ENCODE assay signal across 17 cellular contexts in the genomic region with DNA sequence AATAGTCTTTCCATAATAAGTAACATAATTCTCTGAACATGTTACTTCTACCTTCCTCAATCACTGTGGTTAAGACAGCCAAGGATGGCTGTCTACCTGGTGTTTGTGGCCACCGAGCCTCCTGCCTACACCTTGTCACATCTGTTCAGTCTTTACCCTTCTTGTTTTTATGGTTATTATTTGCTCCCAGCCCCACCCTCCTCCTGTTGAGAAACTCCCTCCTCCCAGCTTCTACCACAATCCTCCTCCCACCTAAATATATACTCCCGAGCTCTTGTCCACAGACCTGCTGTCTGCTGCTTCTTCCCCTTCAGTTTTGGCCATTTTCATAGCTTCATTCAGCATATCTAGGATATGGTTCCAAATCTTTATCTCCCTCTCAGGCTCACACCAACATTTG. TPM values are rescaled to one million over a fixed set of nuclear protein-coding genes. Genes with fewer than 3 reads are reported as not detected.
DNase-seq lines count a peak whose midpoint lies in the region; ATAC-seq and TF ChIP-seq lines count a peak whose summit lies in the region.
"Had no signal": no experiment of that assay in that cellular context is flagged by ENCODE, and none has a peak within 500 bp of the region (broad histone marks: within the 10 kb centered on the region; RNA-seq: fewer than 3 reads in every experiment).

No MANE protein-coding gene starts in this region.

- TF ChIP-seq POLR2A in esophagus muscularis mucosa (IDR thresholded peaks at IDR 0.05; ENCODE audit: low read depth): no peak
- TF ChIP-seq POLR2A in right lobe of liver (IDR thresholded peaks at IDR 0.05): no peak

- no peak for TF ChIP-seq EP300 in esophagus muscularis mucosa (IDR thresholded peaks at IDR 0.05)

- H3K4me2 ChIP-seq in MM.1S (ENCODE audit: low read depth, low read length): no peak overlapping the region
- H3K4me2 ChIP-seq: GM23338 had no signal

- no peaks in the 10 kb centered on the region for H3K9me3 ChIP-seq in MM.1S (replicated peaks; ENCODE audit: insufficient read depth, low read length)
- H3K9me3 ChIP-seq in esophagus muscularis mucosa: no peaks in the 10 kb centered on the region
- H3K9me3 ChIP-seq in right lobe of liver: no peaks in the 10 kb centered on the region

- DNase-seq in NCI-H2171 treated with DMSO at 0.1 percent for 48 hours (lab: John Stamatoyannopoulos, UW): peak; percentile 4
- DNase-seq in NCI-H2171 (lab: John Stamatoyannopoulos, UW): no peak
- DNase-seq in MM.1S: no peak
- DNase-seq in NCI-H69 (lab: John Stamatoyannopoulos, UW): peak; percentile 19
- DNase-seq in esophagus muscularis mucosa (ENCODE audit: extremely low spot score): peak; percentile 39
- no peak for DNase-seq in activated gamma-delta T cell (lab: John Stamatoyannopoulos, UW)
- DNase-seq in right lobe of liver: no peak
- DNase-seq: CD8-positive, alpha-beta T cell; COR-L47; DMS153; DMS79 treated with DMSO at 0.1 percent for 48 hours; EL; H7 had no signal

- H2AFZ ChIP-seq in MM.1S (ENCODE audit: low read length): peak overlapping the region; percentile 11; the same call in 1 of the 2 replicates
- H2AFZ ChIP-seq: GM23338 had no signal

- H3K27me3 ChIP-seq in MM.1S (replicated peaks; ENCODE audit: insufficient read depth, low read length): no peaks in the 10 kb centered on the region
- H3K27me3 ChIP-seq in esophagus muscularis mucosa: no peaks in the 10 kb centered on the region
- H3K27me3 ChIP-seq in right lobe of liver: no peaks in the 10 kb centered on the region

- H3K9me2 ChIP-seq in MM.1S (replicated peaks; ENCODE audit: insufficient read depth, low read length): no peaks in the 10 kb centered on the region

- H3K4me1 ChIP-seq in MM.1S (ENCODE audit: low read length) (peaks cover 19% of the 10 kb centered on the region), esophagus muscularis mucosa (no peaks in the 10 kb centered on the region), right lobe of liver (no peaks in the 10 kb centered on the region)

- WGBS in esophagus muscularis mucosa: 83% methylated on average over 2 of the region's 2 CpGs
- WGBS in right lobe of liver (ENCODE audit: insufficient coverage, low coverage, low lambda C conversion rate, missing lambda C conversion rate): 66% methylated on average over 2 of the region's 2 CpGs

- H3K4me3 ChIP-seq in MM.1S (ENCODE audit: low read length): no peak overlapping the region
- H3K4me3 ChIP-seq in esophagus muscularis mucosa: no peak overlapping the region
- H3K4me3 ChIP-seq in right lobe of liver: no peak overlapping the region
- H3K4me3 ChIP-seq: GM23338 had no signal

- TF ChIP-seq CTCF in MM.1S (IDR thresholded peaks at IDR 0.05; ENCODE audit: low read length) (no peak), esophagus muscularis mucosa (IDR thresholded peaks at IDR 0.05) (no peak), right lobe of liver (IDR thresholded peaks at IDR 0.05) (no peak)

- H3F3A ChIP-seq in MM.1S (ENCODE audit: insufficient read depth, low read length): no peaks in the 10 kb centered on the region

- ATAC-seq in right lobe of liver (no peak), GM21717 (IDR thresholded peaks at IDR 0.05; ENCODE audit: unreplicated experiment) (no peak)
- ATAC-seq: CD8-positive, alpha-beta T cell; GM23338 had no signal

- H4K20me1 ChIP-seq in MM.1S (ENCODE audit: insufficient read depth, low read length): no peaks in the 10 kb centered on the region

- H3K36me3 ChIP-seq in MM.1S (replicated peaks; ENCODE audit: insufficient read depth, low read length): no peaks in the 10 kb centered on the region
- H3K36me3 ChIP-seq in esophagus muscularis mucosa: no peaks in the 10 kb centered on the region
- H3K36me3 ChIP-seq in right lobe of liver: no peaks in the 10 kb centered on the region

- H3K79me2 ChIP-seq in MM.1S (ENCODE audit: low read length): no peaks in the 10 kb centered on the region

- no peak overlapping the region for H3K27ac ChIP-seq in MM.1S (ENCODE audit: low read length)
- H3K27ac ChIP-seq in esophagus muscularis mucosa (replicated peaks in 1 of 4): no peak overlapping the region
- H3K27ac ChIP-seq in right lobe of liver: no peak overlapping the region
- H3K27ac ChIP-seq: 22Rv1 had no signal

- intact Hi-C loops in esophagus muscularis mucosa (cut with DNase I) (no loop called here), right lobe of liver (cut with DNase I) (no loop called here)

- H3K9ac ChIP-seq in MM.1S (ENCODE audit: low read length): no peak overlapping the region

RNA-seq across cellular contexts. Expression of gene GABRR1, which starts 35.7 kb away (rescaled TPM):
- under 1 TPM in 1 of 4 donors, not detected in 3; 0.13 TPM for total RNA-seq in esophagus muscularis mucosa
- not detected for total RNA-seq in right lobe of liver
- total RNA-seq: CD8-positive, alpha-beta T cell; HT-29 had no signal

Comparison
In these comparisons a context has a peak if more than half of its experiments do, and no peak if none do; other contexts are left out.
1. DNase-seq: peak in NCI-H2171 treated with DMSO at 0.1 percent for 48 hours (single experiment), NCI-H69 (single experiment) and esophagus muscularis mucosa (single experiment); none in NCI-H2171 (single experiment), MM.1S (single experiment), activated gamma-delta T cell (single experiment) and right lobe of liver (0 of 3).